8 cellular contexts compared by ENCODE assay signal in genomic region chr2:219508933-219509779, GRCh38. TPM values are rescaled to one million over a fixed set of nuclear protein-coding genes. Genes with fewer than 3 reads are reported as not detected.
A peak's percentile ranks its signal among the peaks of the same experiment; 100 is the strongest.
DNase-seq lines count a peak whose midpoint lies in the region; ATAC-seq lines count a peak whose summit lies in the region.

No MANE protein-coding gene starts in this region.

- peaks cover 38% of the 10 kb centered on the region for H3K36me3 Mint-ChIP-seq in stimulated activated memory B cell treated with anti-CD40 and anti-IgM and Interleukin-4, amounts not matched to agents 10 μg/mL and 1 μg/mL and 100 μg/mL, for 72 hours

- peaks cover 38% of the 10 kb centered on the region for H3K4me1 Mint-ChIP-seq in stimulated activated memory B cell treated with anti-CD40 and anti-IgM and Interleukin-4, amounts not matched to agents 10 μg/mL and 1 μg/mL and 100 μg/mL, for 72 hours

- H3K9me3 ChIP-seq in HUES6 (ENCODE audit: control insufficient read depth, insufficient read depth, low read depth, low read length): no peaks in the 10 kb centered on the region

- no peak overlapping the region for H3K27ac Mint-ChIP-seq in stimulated activated memory B cell treated with anti-CD40 and anti-IgM and Interleukin-4, amounts not matched to agents 10 μg/mL and 1 μg/mL and 100 μg/mL, for 72 hours

- no peak overlapping the region for H3K27ac ChIP-seq in HUES6 (ENCODE audit: low read depth, low read length)

- peaks cover 19% of the 10 kb centered on the region for H3K36me3 ChIP-seq in HUES6 (ENCODE audit: control insufficient read depth, insufficient read depth, low read length)

- DNase-seq in NCI-H1417 (lab: John Stamatoyannopoulos, UW): peak in 2 of 3 experiments; percentile 52 to 56
- DNase-seq in NCI-H1417 treated with DMSO at 0.1 percent for 48 hours (lab: John Stamatoyannopoulos, UW): no peak
- DNase-seq in HCEC 1CT: no peak
- no peak for DNase-seq in central memory CD4-positive, alpha-beta T cell

- ATAC-seq in esophagus mucosa (peak; percentile 6), GM21528 (IDR thresholded peaks at IDR 0.05; ENCODE audit: low FRiP score, unreplicated experiment) (no peak)
- peak; percentile 2 for ATAC-seq in stimulated activated memory B cell treated with anti-CD40 and anti-IgM and Interleukin-4, amounts not matched to agents 10 μg/mL and 1 μg/mL and 100 μg/mL, for 72 hours

- H3K4me1 ChIP-seq in HUES6 (ENCODE audit: control insufficient read depth, insufficient read depth, low read length): peaks cover 61% of the 10 kb centered on the region

- H3K9ac ChIP-seq in HUES6 (ENCODE audit: low read length): no peak overlapping the region

- no peak overlapping the region for H3K4me3 Mint-ChIP-seq in stimulated activated memory B cell treated with anti-CD40 and anti-IgM and Interleukin-4, amounts not matched to agents 10 μg/mL and 1 μg/mL and 100 μg/mL, for 72 hours

- no peaks in the 10 kb centered on the region for H3K9me3 Mint-ChIP-seq in stimulated activated memory B cell treated with anti-CD40 and anti-IgM and Interleukin-4, amounts not matched to agents 10 μg/mL and 1 μg/mL and 100 μg/mL, for 72 hours

- peak overlapping the region; percentile 60; the same call in 1 of the 2 replicates for H3K4me3 ChIP-seq in HUES6 (ENCODE audit: low read depth, low read length)

- H3K27me3 Mint-ChIP-seq in stimulated activated memory B cell treated with anti-CD40 and anti-IgM and Interleukin-4, amounts not matched to agents 10 μg/mL and 1 μg/mL and 100 μg/mL, for 72 hours: peaks cover 63% of the 10 kb centered on the region

- H3K27me3 ChIP-seq in HUES6 (ENCODE audit: control insufficient read depth, insufficient read depth, low read length): peaks cover 31% of the 10 kb centered on the region

RNA-seq across cellular contexts. Expression of gene ASIC4, which starts 5.1 kb away (rescaled TPM):
- not detected for total RNA-seq in esophagus mucosa

RNA-seq across cellular contexts. Expression of gene GMPPA, which starts 10.5 kb away (rescaled TPM):
- total RNA-seq in esophagus mucosa: 19.9 TPM

RNA-seq across cellular contexts. Expression of gene CHPF, which starts 34.5 kb away (rescaled TPM):
- 27.1 TPM for total RNA-seq in esophagus mucosa

RNA-seq across cellular contexts. Expression of gene TMEM198, which starts 34.7 kb away (rescaled TPM):
- total RNA-seq in esophagus mucosa: 1.2 TPM

Comparison
In these comparisons a context has a peak if more than half of its experiments do, and no peak if none do; other contexts are left out.
1. DNase-seq: peak in NCI-H1417 (2 of 3); none in NCI-H1417 treated with DMSO at 0.1 percent for 48 hours (single experiment), HCEC 1CT (single experiment) and central memory CD4-positive, alpha-beta T cell (single experiment).